In genomic region chr5:150780180-150780692, GRCh38 we compare ENCODE assay signal across 8 cellular contexts. TPM values are rescaled to one million over a fixed set of nuclear protein-coding genes. Genes with fewer than 3 reads are reported as not detected.
DNase-seq lines count a peak whose midpoint lies in the region; ATAC-seq lines count a peak whose summit lies in the region.

No MANE protein-coding gene starts in this region.

- intact Hi-C loops in sciatic nerve (cut with DNase I): no loop called here

- peak overlapping the region; percentile 97 for H3K4me3 Mint-ChIP-seq in activated T-cell treated with anti-CD3 and anti-CD28 coated beads, Interleukin-2, amount 50 U/mL, for 24 hours
- H3K4me3 Mint-ChIP-seq in T-cell: peak overlapping the region; percentile 63 to 99 (median 98)

- POLR2A ChIA-PET in T-cell (lab: Charles Lee): interaction anchor here (0.7 to 2.0 kb wide), 2 partner anchors 17 to 21 kb away, joined by 4 to 7 read pairs; partner anchors contain the start of gene DCTN4 (in 1 of the 2)

- H3K9me3 Mint-ChIP-seq in activated T-cell treated with anti-CD3 and anti-CD28 coated beads, Interleukin-2, amount 50 U/mL, for 24 hours: peaks cover 1% of the 10 kb centered on the region
- no peaks in the 10 kb centered on the region for H3K9me3 Mint-ChIP-seq in T-cell

- peaks cover 36% of the 10 kb centered on the region for H3K36me3 Mint-ChIP-seq in activated T-cell treated with anti-CD3 and anti-CD28 coated beads, Interleukin-2, amount 50 U/mL, for 24 hours (ENCODE audit: low read depth)
- no peaks in the 10 kb centered on the region for H3K36me3 Mint-ChIP-seq in T-cell

- CTCF ChIA-PET in T-cell (lab: Charles Lee): interaction anchor here (1.4 to 4.3 kb wide), 5 partner anchors 22 to 80 kb away, joined by 5 to 45 read pairs (median 15); partner anchors contain the start of genes DCTN4 (in 2 of the 2), IRGM (in 1 of the 2) and RBM22 (in 1 of the 2)

- ATAC-seq in HG02943 (IDR thresholded peaks at IDR 0.05; ENCODE audit: low read depth, unreplicated experiment) (peak; percentile 46), T-cell (replicated peaks in 1 of 4) (no peak), sciatic nerve (peak; percentile 4)

- H3K4me1 Mint-ChIP-seq in activated T-cell treated with anti-CD3 and anti-CD28 coated beads, Interleukin-2, amount 50 U/mL, for 24 hours (ENCODE audit: low read depth): peaks cover 72% of the 10 kb centered on the region
- peaks cover 64 to 72% (median 69%) of the 10 kb centered on the region in 3 donors for H3K4me1 Mint-ChIP-seq in T-cell

- H3K27me3 Mint-ChIP-seq in activated T-cell treated with anti-CD3 and anti-CD28 coated beads, Interleukin-2, amount 50 U/mL, for 24 hours: no peaks in the 10 kb centered on the region
- H3K27me3 Mint-ChIP-seq in T-cell: peaks cover 0 to 1% of the 10 kb centered on the region in 2 donors

- peak overlapping the region; percentile 86 for H3K27ac Mint-ChIP-seq in activated T-cell treated with anti-CD3 and anti-CD28 coated beads, Interleukin-2, amount 50 U/mL, for 24 hours
- peak overlapping the region; percentile 79 to 90 for H3K27ac Mint-ChIP-seq in T-cell

- peak; percentile 44 for DNase-seq in activated T-cell treated with anti-CD3 and anti-CD28 coated beads, Interleukin-2, amount 50 U/mL, for 24 hours
- DNase-seq in activated T-cell treated with anti-CD3 and anti-CD28 coated beads for 4 hours (no peak), T-cell (no peak), fibroblast of gingiva (ENCODE audit: low read depth) (peak; percentile 70), sciatic nerve (ENCODE audit: low spot score) (no peak), NCI-H1417 (lab: John Stamatoyannopoulos, UW) (no peak)
- no peak for DNase-seq in activated effector memory CD4-positive, alpha-beta T cell treated with Interleukin-2 at 50 U/mL for 16 hours

RNA-seq across cellular contexts. Expression of gene SMIM3, which starts 1.7 kb away (rescaled TPM):
- total RNA-seq in T-cell: 1 to 10 TPM; 2.8 to 9.1 (median 5.7) TPM
- 20.4 TPM for total RNA-seq in sciatic nerve

RNA-seq across cellular contexts. Expression of gene DCTN4, which starts 21.4 kb away (rescaled TPM):
- 10 to 100 TPM; 36.9 to 79.8 (median 38.4) TPM for total RNA-seq in T-cell
- 69.4 TPM for total RNA-seq in sciatic nerve

Comparison
In these comparisons a context has a peak if more than half of its experiments do, and no peak if none do; other contexts are left out.
1. DNase-seq: peak in activated T-cell treated with anti-CD3 and anti-CD28 coated beads, Interleukin-2, amount 50 U/mL, for 24 hours (single experiment) and fibroblast of gingiva (single experiment); none in activated T-cell treated with anti-CD3 and anti-CD28 coated beads for 4 hours (single experiment), T-cell (0 of 34), sciatic nerve (single experiment), activated effector memory CD4-positive, alpha-beta T cell treated with Interleukin-2 at 50 U/mL for 16 hours (single experiment) and NCI-H1417 (0 of 3).
2. ATAC-seq: peak in HG02943 (single experiment) and sciatic nerve (single experiment); none in T-cell (0 of 4).